Comparison of ENCODE assay signal across 10 cellular contexts in the genomic region with DNA sequence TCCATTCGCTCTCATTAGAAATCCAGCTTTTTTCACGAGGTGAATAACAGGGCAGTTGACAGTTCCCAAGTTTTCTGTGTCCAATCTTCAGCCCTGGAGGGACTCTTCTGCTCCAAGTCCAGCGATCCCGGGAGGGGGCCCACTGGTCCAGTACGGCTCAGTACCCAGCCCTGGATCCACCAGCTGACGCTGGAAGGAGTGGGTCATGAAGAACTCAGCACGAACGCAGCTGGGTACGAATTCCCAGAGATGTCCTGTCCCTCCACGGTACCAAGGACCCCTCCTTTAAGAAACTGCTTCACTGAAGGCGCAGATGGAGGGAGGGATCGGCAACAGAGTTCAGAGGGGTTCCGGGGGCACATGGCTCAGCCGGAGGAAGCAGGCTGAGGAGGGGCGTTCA. TPM values are rescaled to one million over a fixed set of nuclear protein-coding genes. Genes with fewer than 3 reads are reported as not detected.
DNase-seq lines count a peak whose midpoint lies in the region; ATAC-seq and TF ChIP-seq lines count a peak whose summit lies in the region.
"Had no signal": no experiment of that assay in that cellular context is flagged by ENCODE, and none has a peak within 500 bp of the region (broad histone marks: within the 10 kb centered on the region; RNA-seq: fewer than 3 reads in every experiment).

No MANE protein-coding gene starts in this region.

- H3K9me3 ChIP-seq in RWPE2 (ENCODE audit: severe bottlenecking): no peaks in the 10 kb centered on the region
- no peaks in the 10 kb centered on the region for H3K9me3 ChIP-seq in esophagus muscularis mucosa
- no peaks in the 10 kb centered on the region for H3K9me3 ChIP-seq in parathyroid adenoma (ENCODE audit: control insufficient read depth, low read length)

- H3K9ac ChIP-seq in parathyroid adenoma: no peak overlapping the region

- WGBS in esophagus muscularis mucosa: 43% methylated on average over 11 of the region's 15 CpGs

- H3K27me3 Mint-ChIP-seq in CD14-positive monocyte (ENCODE audit: low read depth in 3 of 3): no peaks in the 10 kb centered on the region

- peaks cover 15% of the 10 kb centered on the region for H3K4me1 Mint-ChIP-seq in CD14-positive monocyte

- H3K27ac Mint-ChIP-seq in CD14-positive monocyte: peak overlapping the region in 4 of 7 donors; percentile 91 to 99 (median 98)

- no peak overlapping the region for H2AFZ ChIP-seq in parathyroid adenoma

- H3K36me3 Mint-ChIP-seq in CD14-positive monocyte: peaks cover 18 to 32% of the 10 kb centered on the region in 2 donors

- no peak for TF ChIP-seq CTCF in CD14-positive monocyte (IDR thresholded peaks at IDR 0.05)
- no peak for TF ChIP-seq CTCF in RWPE2 (IDR thresholded peaks at IDR 0.05; ENCODE audit: poor library complexity, severe bottlenecking)
- TF ChIP-seq CTCF in esophagus muscularis mucosa (IDR thresholded peaks at IDR 0.05): no peak
- TF ChIP-seq CTCF in parathyroid adenoma (IDR thresholded peaks at IDR 0.05): no peak

- ATAC-seq in RWPE2 (ENCODE audit: low read depth): no peak

- peaks cover 0 to 1% (median 0%) of the 10 kb centered on the region in 7 donors for H3K9me3 Mint-ChIP-seq in CD14-positive monocyte

- H3K4me3 ChIP-seq in RWPE2 (ENCODE audit: severe bottlenecking) (peak overlapping the region; percentile 43), esophagus muscularis mucosa (peak overlapping the region; percentile 63 to 71 (median 67)), parathyroid adenoma (ENCODE audit: low read depth, low read length) (peak overlapping the region; percentile 70)

- H3K79me2 ChIP-seq in parathyroid adenoma: no peaks in the 10 kb centered on the region

- H3K27ac ChIP-seq in RWPE2 (ENCODE audit: poor library complexity, severe bottlenecking) (peak overlapping the region; percentile 64), esophagus muscularis mucosa (replicated peaks in 1 of 4) (peak overlapping the region; percentile 85 to 90 (median 88)), parathyroid adenoma (no peak overlapping the region)

- TF ChIP-seq POLR2A in esophagus muscularis mucosa (IDR thresholded peaks at IDR 0.05; ENCODE audit: low read depth): no peak

- peaks cover 9% of the 10 kb centered on the region for H3K4me1 ChIP-seq in RWPE2 (ENCODE audit: insufficient read depth, poor library complexity, severe bottlenecking)
- peaks cover 25 to 32% (median 27%) of the 10 kb centered on the region in 4 donors for H3K4me1 ChIP-seq in esophagus muscularis mucosa
- H3K4me1 ChIP-seq in parathyroid adenoma: peaks cover 2% of the 10 kb centered on the region

- H3K36me3 ChIP-seq in RWPE2 (ENCODE audit: low read depth): peaks cover 10% of the 10 kb centered on the region; the same call in 1 of the 2 replicates
- H3K36me3 ChIP-seq in esophagus muscularis mucosa: peaks cover 0 to 19% (median 9%) of the 10 kb centered on the region in 4 donors
- no peaks in the 10 kb centered on the region for H3K36me3 ChIP-seq in parathyroid adenoma (ENCODE audit: control insufficient read depth, insufficient read depth, low read length)

- no peak for TF ChIP-seq EP300 in esophagus muscularis mucosa (IDR thresholded peaks at IDR 0.05)

- DNase-seq in CD14-positive monocyte (ENCODE audit: low spot score) (no peak), RWPE2 (ENCODE audit: low spot score) (no peak), esophagus muscularis mucosa (ENCODE audit: extremely low spot score) (no peak), posterior vena cava (ENCODE audit: low spot score) (no peak), OCI-M1 (lab: John Stamatoyannopoulos, UW) (no peak), HPDE6-E6E7 (ENCODE audit: extremely low spot score) (no peak), NCI-H187 treated with DMSO at 0.1 percent for 48 hours (lab: John Stamatoyannopoulos, UW) (no peak)
- DNase-seq: activated CD4-positive, CD25-positive, alpha-beta regulatory T cell treated with anti-CD3 and anti-CD28 coated beads, Interleukin-2, amount 50 U/mL, for 72 hours; NCI-H1930 had no signal

- peak overlapping the region; percentile 97 to 100 for H3K4me3 Mint-ChIP-seq in CD14-positive monocyte

- intact Hi-C loops in CD14-positive monocyte (cut with micrococcal nuclease): loop anchor here (2.0 to 5.0 kb wide), 3 partner anchors 14 to 57 kb away; a partner anchor contains a TSS
- intact Hi-C loops in esophagus muscularis mucosa (cut with DNase I): no loop called here
- intact Hi-C loops in posterior vena cava (cut with DNase I): no loop called here

- H3K27me3 ChIP-seq in RWPE2 (ENCODE audit: insufficient read depth, poor library complexity, severe bottlenecking) (no peaks in the 10 kb centered on the region), esophagus muscularis mucosa (no peaks in the 10 kb centered on the region), parathyroid adenoma (ENCODE audit: control insufficient read depth, insufficient read depth, low read length) (no peaks in the 10 kb centered on the region)

- peak overlapping the region; percentile 88 for H3K4me2 ChIP-seq in parathyroid adenoma (ENCODE audit: low read length)

RNA-seq across cellular contexts. Expression of a gene that starts 16.5 kb away (rescaled TPM):
- polyA plus RNA-seq in CD14-positive monocyte: 10 to 100 TPM; 27.6 to 33.2 TPM
- total RNA-seq in esophagus muscularis mucosa (10 to 100 TPM; 74.6 to 89.8 (median 80.7) TPM), posterior vena cava (10 to 100 TPM; 37.7 to 42.3 TPM)

RNA-seq across cellular contexts. Expression of a gene that starts 58.1 kb away (rescaled TPM):
- polyA plus RNA-seq in CD14-positive monocyte: 1 to 10 TPM; 2.3 to 4.4 TPM
- total RNA-seq in esophagus muscularis mucosa: 1 to 10 TPM; 3.6 to 6.8 (median 6.7) TPM
- 1 to 10 TPM; 4.2 to 4.9 TPM for total RNA-seq in posterior vena cava

Comparison
In these comparisons a context has a peak if more than half of its experiments do, and no peak if none do; other contexts are left out.
1. intact Hi-C loops: an anchor here in CD14-positive monocyte (2.0 to 5.0 kb wide); none called in esophagus muscularis mucosa and posterior vena cava.